ENCODE assay signal across 27 cellular contexts in genomic region chr3:184772667-184773272, GRCh38. TPM values are rescaled to one million over a fixed set of nuclear protein-coding genes. Genes with fewer than 3 reads are reported as not detected.
A peak's percentile ranks its signal among the peaks of the same experiment; 100 is the strongest.
DNase-seq lines count a peak whose midpoint lies in the region; ATAC-seq, FAIRE-seq and TF ChIP-seq lines count a peak whose summit lies in the region.
"Had no signal": no experiment of that assay in that cellular context is flagged by ENCODE, and none has a peak within 500 bp of the region (broad histone marks: within the 10 kb centered on the region; RNA-seq: fewer than 3 reads in every experiment).

No MANE protein-coding gene starts in this region.

- H3K9me3 ChIP-seq in osteoblast (ENCODE audit: low read depth, low read length) (no peaks in the 10 kb centered on the region), aorta (ENCODE audit: control insufficient read depth, low read length) (no peaks in the 10 kb centered on the region)
- H3K9me3 ChIP-seq: A549, left lung had no signal

- H3K27me3 ChIP-seq in osteoblast (ENCODE audit: insufficient read depth, low read length) (peaks cover 11% of the 10 kb centered on the region), aorta (ENCODE audit: control insufficient read depth in 1 of 2, insufficient read depth in 2 of 2, low read length in 1 of 2) (no peaks in the 10 kb centered on the region)

- no peak for DNase-seq in stimulated activated naive CD8-positive, alpha-beta T cell treated with anti-CD3 and anti-CD28 coated beads, Interleukin-15, amount 100 ng/mL, for 72 hours
- no peak for DNase-seq in stimulated activated naive CD8-positive, alpha-beta T cell treated with anti-CD3 and anti-CD28 coated beads, Interleukin-15, Interleukin-2, amounts not matched to agents 100 U/mL and 50 U/mL, for 24 hours
- peak in 38 of 42 donors; percentile 24 to 85 (median 61) for DNase-seq in head of caudate nucleus
- DNase-seq in osteoblast (ENCODE audit: insufficient read length, low spot score, missing footprints), result peak; percentile 45
- peak; percentile 24 to 43 for DNase-seq in aorta
- no peak for DNase-seq in frontal cortex (ENCODE audit: low spot score in 2 of 2)
- DNase-seq in iPS-NIHi11 (ENCODE audit: low spot score), result no peak
- DNase-seq: activated CD4-positive, alpha-beta T cell treated with anti-CD3 and anti-CD28 coated beads, Interleukin-2, amount 10 ng/mL, durations not matched to agents 24 days and 14 days; AML-193; amygdala; CD8-positive, alpha-beta T cell; effector CD8-positive, alpha-beta T cell; H9; Karpas-422; left lung; naive thymus-derived CD8-positive, alpha-beta T cell; NCI-H2029; NCI-H345; NCI-H82; stimulated activated naive CD4-positive, alpha-beta T cell treated with Interleukin-2 at 50 U/mL for 16 hours; T-cell had no signal

- H4K20me1 ChIP-seq in osteoblast (ENCODE audit: insufficient read depth, low read length), result no peaks in the 10 kb centered on the region

- peaks cover 10% of the 10 kb centered on the region for H3K27me3 Mint-ChIP-seq in stimulated activated naive CD8-positive, alpha-beta T cell treated with anti-CD3 and anti-CD28 coated beads, Interleukin-15, amount 100 ng/mL, for 72 hours

- H3K4me3 Mint-ChIP-seq in stimulated activated naive CD8-positive, alpha-beta T cell treated with anti-CD3 and anti-CD28 coated beads, Interleukin-15, amount 100 ng/mL, for 72 hours, result no peak overlapping the region
- H3K4me3 Mint-ChIP-seq: activated CD4-positive, alpha-beta T cell treated with anti-CD3 and anti-CD28 coated beads, Interleukin-2, amount 10 ng/mL, durations not matched to agents 24 days and 14 days; CD8-positive, alpha-beta T cell; H9; naive thymus-derived CD8-positive, alpha-beta T cell; T-cell had no signal

- peak overlapping the region; percentile 61 to 89 for H3K27ac Mint-ChIP-seq in stimulated activated naive CD8-positive, alpha-beta T cell treated with anti-CD3 and anti-CD28 coated beads, Interleukin-15, amount 100 ng/mL, for 72 hours
- H3K27ac Mint-ChIP-seq: activated CD4-positive, alpha-beta T cell treated with anti-CD3 and anti-CD28 coated beads, Interleukin-2, amount 10 ng/mL, durations not matched to agents 24 days and 14 days; activated naive CD4-positive, alpha-beta T cell treated with anti-CD3 and anti-CD28 coated beads, Interleukin-2, amount 50 U/mL, for 72 hours; CD8-positive, alpha-beta T cell; H9; T-cell had no signal

- no peak for FAIRE-seq in frontal cortex (lab: Jason Lieb, UNC)
- FAIRE-seq: A549, colon, GM12891 had no signal

- no peaks in the 10 kb centered on the region for H3K79me2 ChIP-seq in osteoblast (ENCODE audit: insufficient read depth, low read length)

- no peak overlapping the region for H3K4me2 ChIP-seq in osteoblast (ENCODE audit: insufficient read depth, low read length)
- H3K4me2 ChIP-seq: A549 had no signal

- no peak for TF ChIP-seq CTCF in osteoblast (IDR thresholded peaks at IDR 0.05; ENCODE audit: extremely low read depth, low read depth, low read length)

- H3K4me1 Mint-ChIP-seq in stimulated activated naive CD8-positive, alpha-beta T cell treated with anti-CD3 and anti-CD28 coated beads, Interleukin-15, amount 100 ng/mL, for 72 hours, result no peaks in the 10 kb centered on the region
- H3K4me1 Mint-ChIP-seq: activated CD4-positive, alpha-beta T cell treated with anti-CD3 and anti-CD28 coated beads, Interleukin-2, amount 10 ng/mL, durations not matched to agents 24 days and 14 days had no signal

- H3K4me1 ChIP-seq in osteoblast (ENCODE audit: insufficient read depth, low read length) (no peaks in the 10 kb centered on the region), aorta (ENCODE audit: control insufficient read depth in 1 of 2, insufficient read depth in 2 of 2, low read length in 2 of 2) (no peaks in the 10 kb centered on the region)
- H3K4me1 ChIP-seq: A549 had no signal

- intact Hi-C loops in head of caudate nucleus (cut with DNase I), result loop anchor here (10.0 kb wide), 1 partner anchor 58 kb away; the partner anchor contains the start of gene MAGEF1
- intact Hi-C loops in aorta (cut with DNase I), result no loop called here

- ATAC-seq in stimulated activated naive CD8-positive, alpha-beta T cell treated with anti-CD3 and anti-CD28 coated beads, Interleukin-15, amount 100 ng/mL, for 72 hours, result no peak
- no peak for ATAC-seq in stimulated activated naive CD8-positive, alpha-beta T cell treated with anti-CD3 and anti-CD28 coated beads, Interleukin-15, Interleukin-2, amounts not matched to agents 100 U/mL and 50 U/mL, for 24 hours
- ATAC-seq in aorta (ENCODE audit: low FRiP score) (no peak), HG03045 (IDR thresholded peaks at IDR 0.05; ENCODE audit: unreplicated experiment) (no peak)
- ATAC-seq: A549; activated naive CD4-positive, alpha-beta T cell treated with anti-CD3 and anti-CD28 coated beads, Interleukin-2, amount 50 U/mL, for 72 hours; CD8-positive, alpha-beta T cell; naive thymus-derived CD8-positive, alpha-beta T cell; T-cell had no signal

- H3K27ac ChIP-seq in osteoblast (ENCODE audit: low read depth, low read length), result no peak overlapping the region
- H3K27ac ChIP-seq in aorta (ENCODE audit: low read depth in 1 of 2, low read length in 2 of 2), result no peak overlapping the region
- H3K27ac ChIP-seq: A549 had no signal

- H3K9me3 Mint-ChIP-seq in stimulated activated naive CD8-positive, alpha-beta T cell treated with anti-CD3 and anti-CD28 coated beads, Interleukin-15, amount 100 ng/mL, for 72 hours, result no peaks in the 10 kb centered on the region
- H3K9me3 Mint-ChIP-seq: activated CD4-positive, alpha-beta T cell treated with anti-CD3 and anti-CD28 coated beads, Interleukin-2, amount 10 ng/mL, durations not matched to agents 24 days and 14 days; activated naive CD4-positive, alpha-beta T cell treated with anti-CD3 and anti-CD28 coated beads, Interleukin-2, amount 50 U/mL, for 72 hours; CD8-positive, alpha-beta T cell; H9; naive thymus-derived CD8-positive, alpha-beta T cell; T-cell had no signal

- H3K4me3 ChIP-seq in osteoblast (ENCODE audit: insufficient read depth, low read length) (no peak overlapping the region), aorta (ENCODE audit: low read length in 2 of 2) (no peak overlapping the region)
- H3K4me3 ChIP-seq: A549, left lung, skin epidermis had no signal

- 86 to 88% methylated on average over 8 of the region's 8 CpGs for WGBS in aorta, 2 donors

- no peaks in the 10 kb centered on the region for H3K36me3 ChIP-seq in osteoblast (ENCODE audit: insufficient read depth, low read length)
- H3K36me3 ChIP-seq in aorta (ENCODE audit: control insufficient read depth in 1 of 2, insufficient read depth in 2 of 2, low read length in 1 of 2), result no peaks in the 10 kb centered on the region
- H3K36me3 ChIP-seq: left lung had no signal

- no peak overlapping the region for H2AFZ ChIP-seq in osteoblast (ENCODE audit: low read length)

RNA-seq across cellular contexts. Expression of gene VPS8, which starts 39.2 kb away (rescaled TPM):
- 95.2 and 96.7 TPM in 2 replicates for total RNA-seq in osteoblast
- 100 to 1,000 TPM in 1 of 2 donors, 10 to 100 TPM in 1; 57.9 to 108 TPM for total RNA-seq in aorta
- 10 to 100 TPM in 1 of 2 donors, 1 to 10 TPM in 1; 6.8 to 18.1 TPM for polyA plus RNA-seq in aorta
- total RNA-seq in frontal cortex, result 145 TPM

Comparison
In these comparisons a context has a peak if more than half of its experiments do, and no peak if none do; other contexts are left out.
1. DNase-seq: peak in head of caudate nucleus (38 of 42), osteoblast (single experiment) and aorta (2 of 2); none in stimulated activated naive CD8-positive, alpha-beta T cell treated with anti-CD3 and anti-CD28 coated beads, Interleukin-15, amount 100 ng/mL, for 72 hours (0 of 2), stimulated activated naive CD8-positive, alpha-beta T cell treated with anti-CD3 and anti-CD28 coated beads, Interleukin-15, Interleukin-2, amounts not matched to agents 100 U/mL and 50 U/mL, for 24 hours (single experiment), frontal cortex (0 of 2) and iPS-NIHi11 (single experiment).